ENCODE assay signal across 1 cellular context in genomic region chr18:57434177-57434535, GRCh38.
A peak's percentile ranks its signal among the peaks of the same experiment; 100 is the strongest.
TF ChIP-seq lines count a peak whose summit lies in the region.

No MANE protein-coding gene starts in this region.

TF ChIP-seq in HepG2, 621 proteins besides CTCF, POLR2A, EP300 and RAD21 (continued from another document):
- TF ChIP-seq UBTF (CRISPR knock-in tag; IDR thresholded peaks at IDR 0.05) (peak; percentile 21; the same call in 1 of the 2 replicates), ZNF646 (CRISPR knock-in tag; IDR thresholded peaks at IDR 0.05) (peak; percentile 91), EEA1 (CRISPR knock-in tag; IDR thresholded peaks at IDR 0.05; ENCODE audit: borderline replicate concordance) (no peak), ZNF292 (CRISPR knock-in tag; IDR thresholded peaks at IDR 0.05; ENCODE audit: borderline replicate concordance, low read depth) (0 out of 2 replicates have a peak, but pooled peaks have one; percentile 26), HOXA5 (CRISPR knock-in tag; IDR thresholded peaks at IDR 0.05) (0 out of 2 replicates have a peak, but pooled peaks have one; percentile 5), ZSCAN31 (CRISPR knock-in tag; IDR thresholded peaks at IDR 0.05; ENCODE audit: low read depth) (0 out of 2 replicates have a peak, but pooled peaks have one; percentile 37), GABPA (IDR thresholded peaks at IDR 0.05; ENCODE audit: low read depth, low read length) (no peak), GABPA (CRISPR knock-in tag; IDR thresholded peaks at IDR 0.05; ENCODE audit: low read depth) (no peak), HBP1 (CRISPR knock-in tag; IDR thresholded peaks at IDR 0.05; ENCODE audit: low read depth) (0 out of 2 replicates have a peak, but pooled peaks have one; percentile 7), JUND (CRISPR knock-in tag; IDR thresholded peaks at IDR 0.05) (0 out of 2 replicates have a peak, but pooled peaks have one; percentile 24), NRL (CRISPR knock-in tag; IDR thresholded peaks at IDR 0.05; ENCODE audit: borderline replicate concordance) (0 out of 2 replicates have a peak, but pooled peaks have one; percentile 25), ZNF280D (CRISPR knock-in tag; IDR thresholded peaks at IDR 0.05) (peak; percentile 52; the same call in 1 of the 2 replicates), ZNF253 (CRISPR knock-in tag; IDR thresholded peaks at IDR 0.05; ENCODE audit: borderline replicate concordance) (no peak)
